In the genomic region with DNA sequence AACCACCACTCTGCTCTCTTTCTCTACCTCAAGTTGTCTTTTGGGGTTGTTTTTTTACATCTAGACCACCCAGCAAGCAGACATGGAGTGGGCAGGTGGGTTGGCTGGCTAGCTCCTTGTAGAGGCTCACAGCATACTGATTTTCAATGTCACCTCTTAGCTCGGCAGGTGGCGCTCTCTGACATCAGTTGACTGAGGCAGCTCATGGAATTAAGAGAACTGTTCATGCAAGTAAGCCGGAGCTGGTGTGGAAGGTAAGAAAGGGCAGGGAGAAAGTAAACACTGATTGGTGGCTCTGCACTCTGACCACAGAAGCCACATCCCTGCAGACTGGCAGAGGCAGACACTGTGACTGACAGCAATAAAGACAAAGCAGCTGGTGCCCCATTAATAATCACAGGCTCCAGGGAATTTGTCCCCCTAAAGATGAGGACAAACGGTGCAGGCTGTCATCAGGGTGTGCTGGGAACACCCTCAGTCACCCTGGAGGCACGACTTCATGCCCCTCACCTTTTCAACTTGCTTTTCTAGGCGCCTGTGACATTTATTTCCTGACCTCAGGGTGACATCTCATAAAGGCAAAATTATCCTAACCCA, we compare ENCODE assay signal across 8 cellular contexts.
DNase-seq lines count a peak whose midpoint lies in the region; ATAC-seq and TF ChIP-seq lines count a peak whose summit lies in the region.

No MANE protein-coding gene starts in this region.

- TF ChIP-seq CTCF in A673 (conservative IDR thresholded peaks at IDR 0.05; ENCODE audit: low read depth, low read length), result peak; percentile 91
- TF ChIP-seq CTCF in GM12865 (IDR thresholded peaks at IDR 0.05; ENCODE audit: insufficient read depth, low read depth, low read length, missing control alignments), result peak; percentile 73
- peak; percentile 62 for TF ChIP-seq CTCF in left ventricle myocardium inferior (IDR thresholded peaks at IDR 0.05; ENCODE audit: borderline replicate concordance)

- H3K36me3 ChIP-seq in A673 (ENCODE audit: insufficient read depth, low read length, poor library complexity, severe bottlenecking) (no peaks in the 10 kb centered on the region), left ventricle myocardium inferior (no peaks in the 10 kb centered on the region)

- H3K4me1 ChIP-seq in A673 (ENCODE audit: insufficient read depth, low read length, poor library complexity, severe bottlenecking), result no peaks in the 10 kb centered on the region
- H3K4me1 ChIP-seq in left ventricle myocardium inferior, result no peaks in the 10 kb centered on the region

- POLR2A ChIA-PET in A673 (lab: Charles Lee; ENCODE audit: low non-redundant PET), result no interaction called here

- intact Hi-C loops in A673 (cut with micrococcal nuclease; ENCODE audit: unreplicated experiment), result loop anchor here (5.0 kb wide), 2 partner anchors 238 to 463 kb away; no protein-coding TSS in a partner anchor
- intact Hi-C loops in left ventricle myocardium inferior (cut with micrococcal nuclease), result no loop called here

- DNase-seq in A673 (ENCODE audit: low spot score) (peak; percentile 81), GM12865 (ENCODE audit: low read depth) (peak; percentile 56), NCI-H2227 treated with DMSO at 0.1 percent for 48 hours (lab: John Stamatoyannopoulos, UW) (peak; percentile 74), left ventricle myocardium inferior (peak; percentile 38), skeletal muscle cell (ENCODE audit: low read depth) (peak; percentile 1)
- DNase-seq in activated CD4-positive, alpha-beta T cell treated with anti-CD3 and anti-CD28 coated beads, Interleukin-2, amount 50 U/mL, for 48 hours, result peak; percentile 33 to 49

- ATAC-seq in HG03175 (IDR thresholded peaks at IDR 0.05; ENCODE audit: unreplicated experiment), result peak; percentile 74
- no peak for ATAC-seq in GM19395 (IDR thresholded peaks at IDR 0.05; ENCODE audit: unreplicated experiment)

- CTCF ChIA-PET in A673 (lab: Charles Lee), result interaction anchor here (0.5 to 1.1 kb wide), 6 partner anchors 10 to 239 kb away, joined by 3 to 7 read pairs (median 4); no protein-coding TSS in a partner anchor

- no TSS peak for BruUV-seq in A673 (replicated peaks; lab: Mats Ljungman, UMichigan)

- no peaks in the 10 kb centered on the region for H3K9me3 ChIP-seq in A673 (ENCODE audit: low read depth, low read length, poor library complexity, severe bottlenecking)
- no peaks in the 10 kb centered on the region for H3K9me3 ChIP-seq in left ventricle myocardium inferior (replicated peaks)

- H3K4me3 ChIP-seq in A673 (ENCODE audit: low read depth, low read length, poor library complexity, severe bottlenecking) (no peak overlapping the region), GM12865 (ENCODE audit: low read depth, low read length) (no peak overlapping the region), left ventricle myocardium inferior (no peak overlapping the region), skeletal muscle cell (ENCODE audit: low read depth, low read length) (no peak overlapping the region)

- H3K27ac ChIP-seq in A673 (ENCODE audit: low read depth, low read length, poor library complexity, severe bottlenecking) (no peak overlapping the region), left ventricle myocardium inferior (replicated peaks) (no peak overlapping the region)

- H3K27me3 ChIP-seq in A673 (replicated peaks; ENCODE audit: insufficient read depth, low read depth, low read length, poor library complexity) (peaks cover 59% of the 10 kb centered on the region), left ventricle myocardium inferior (ENCODE audit: low read depth) (peaks cover 88% of the 10 kb centered on the region)

Comparison
In these comparisons a context has a peak if more than half of its experiments do, and no peak if none do; other contexts are left out.
1. DNase-seq: peak in every context shown above with its lines; median percentile 81 in A673; 74 in NCI-H2227 treated with DMSO at 0.1 percent for 48 hours; 56 in GM12865; 41 in activated CD4-positive, alpha-beta T cell treated with anti-CD3 and anti-CD28 coated beads, Interleukin-2, amount 50 U/mL, for 48 hours; 38 in left ventricle myocardium inferior; 1 in skeletal muscle cell.